ENCODE assay signal across 8 cellular contexts in the genomic region with DNA sequence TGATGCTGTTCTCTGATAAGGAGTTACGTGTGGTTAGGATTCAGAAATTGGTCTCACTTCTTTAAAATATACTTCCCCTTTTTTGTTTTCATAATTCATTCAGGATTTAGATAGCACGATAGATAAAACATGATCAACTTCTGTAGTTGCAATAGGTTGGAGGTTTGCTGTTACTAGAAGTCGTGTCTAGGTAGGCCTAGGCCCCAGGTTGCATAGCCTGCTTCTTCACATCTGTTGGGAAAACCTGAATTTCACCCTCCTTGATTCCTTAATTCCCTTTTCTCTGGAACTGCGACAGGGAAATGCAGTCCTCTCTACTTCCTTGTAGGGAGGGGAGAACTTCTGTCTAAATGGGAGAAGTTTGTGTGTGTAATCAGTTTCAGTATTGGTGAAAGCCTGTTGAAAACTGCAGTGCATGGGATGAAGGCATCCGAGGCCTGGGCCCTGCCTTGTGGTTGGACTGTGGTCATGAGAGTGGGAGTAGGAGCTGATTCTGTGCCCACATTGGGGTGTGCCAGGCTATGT. TPM values are rescaled to one million over a fixed set of nuclear protein-coding genes. Genes with fewer than 3 reads are reported as not detected.
DNase-seq lines count a peak whose midpoint lies in the region; ATAC-seq, FAIRE-seq and TF ChIP-seq lines count a peak whose summit lies in the region.

No MANE protein-coding gene starts in this region.

- DNase-seq in GM12891 (ENCODE audit: insufficient read length, low spot score) (no peak), SIG-M5 treated with dmso at 0.1 percent for 504 hours (lab: John Stamatoyannopoulos, UW; ENCODE audit: unreplicated experiment) (peak; percentile 94), Right ventricle myocardium superior (peak; percentile 74), NCI-H146 treated with DMSO at 0.1 percent for 48 hours (lab: John Stamatoyannopoulos, UW; ENCODE audit: unreplicated experiment) (no peak), HuH-7.5 (ENCODE audit: low spot score) (no peak), DMS79 treated with DMSO at 0.1 percent for 48 hours (lab: John Stamatoyannopoulos, UW) (no peak)
- peak; percentile 19 for DNase-seq in stimulated activated CD8-positive, alpha-beta memory T cell treated with anti-CD3 and anti-CD28 coated beads, Interleukin-7, amount 100 ng/mL, for 24 hours (ENCODE audit: low read depth)

- no peak for TF ChIP-seq POLR2A in GM12891 (IDR thresholded peaks at IDR 0.05; ENCODE audit: low read depth, low read length)

- ATAC-seq in HG02798 (IDR thresholded peaks at IDR 0.05; ENCODE audit: poor library complexity, unreplicated experiment) (peak; percentile 39), Right ventricle myocardium superior (ENCODE audit: poor library complexity) (peak; percentile 73)

- peak; percentile 77 for FAIRE-seq in GM12891 (lab: Jason Lieb, UNC)

- intact Hi-C loops in Right ventricle myocardium superior (cut with DNase I): loop anchor here (2.0 kb wide), 1 partner anchor 113 kb away; no protein-coding TSS in a partner anchor

TF ChIP-seq in GM12891, 5 proteins besides CTCF, POLR2A, EP300 and RAD21:
- TF ChIP-seq PAX5 (IDR thresholded peaks at IDR 0.05; ENCODE audit: insufficient read depth, low read length, severe bottlenecking): no peak
- no peak for TF ChIP-seq TAF1 (IDR thresholded peaks at IDR 0.05; ENCODE audit: low read depth, low read length)
- TF ChIP-seq SPI1 (IDR thresholded peaks at IDR 0.05; ENCODE audit: low read depth, low read length): peak; percentile 62; the same call in 1 of the 2 replicates
- no peak for TF ChIP-seq POLR2AphosphoS5 (IDR thresholded peaks at IDR 0.05; ENCODE audit: low read depth, low read length)
- 0 out of 2 replicates have a peak, but pooled peaks have one; percentile 21 for TF ChIP-seq POU2F2 (IDR thresholded peaks at IDR 0.05; ENCODE audit: low read depth, low read length)

RNA-seq across cellular contexts. Expression of gene GPR171, which starts 33.3 kb away (rescaled TPM):
- 2.7 TPM for polyA plus RNA-seq in GM12891 (2012; ENCODE audit: low read depth, missing spikeins)
- 0.24 TPM for total RNA-seq in Right ventricle myocardium superior

Comparison
In these comparisons a context has a peak if more than half of its experiments do, and no peak if none do; other contexts are left out.
1. DNase-seq: peak in SIG-M5 treated with dmso at 0.1 percent for 504 hours (single experiment), Right ventricle myocardium superior (single experiment) and stimulated activated CD8-positive, alpha-beta memory T cell treated with anti-CD3 and anti-CD28 coated beads, Interleukin-7, amount 100 ng/mL, for 24 hours (single experiment); none in GM12891 (single experiment), NCI-H146 treated with DMSO at 0.1 percent for 48 hours (single experiment), HuH-7.5 (single experiment) and DMS79 treated with DMSO at 0.1 percent for 48 hours (single experiment).